12 cellular contexts compared by ENCODE assay signal in the genomic region with DNA sequence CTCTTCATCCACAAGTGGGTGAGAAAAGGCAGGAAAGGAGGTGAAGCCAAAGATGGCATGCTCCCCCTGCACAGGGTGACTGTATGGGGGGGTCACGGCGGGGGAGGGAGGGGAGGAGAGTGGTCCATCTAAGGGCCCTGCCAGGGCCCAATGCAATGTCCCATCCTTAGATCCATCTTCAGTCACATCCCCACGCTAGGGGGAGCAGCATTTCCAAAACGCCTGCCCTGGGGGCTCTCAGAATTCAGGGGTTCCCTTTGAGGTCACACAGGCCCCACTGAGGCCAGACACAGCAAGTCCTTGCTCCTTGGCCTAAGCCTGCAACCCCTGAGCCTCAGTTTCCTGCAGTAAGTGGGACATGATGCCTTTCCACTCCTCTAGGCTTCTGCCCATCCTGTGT.
"Had no signal": no experiment of that assay in that cellular context is flagged by ENCODE, and none has a peak within 500 bp of the region (broad histone marks: within the 10 kb centered on the region; RNA-seq: fewer than 3 reads in every experiment).

No MANE protein-coding gene starts in this region.

- H3K36me3 Mint-ChIP-seq: activated naive CD4-positive, alpha-beta T cell treated with anti-CD3 and anti-CD28 coated beads, Interleukin-2, amount 10 ng/mL, durations not matched to agents 7 days and 5 days had no signal

- H3K36me3 ChIP-seq: pancreas, tibial nerve, vagina had no signal

- H3K27ac ChIP-seq: hepatocyte, pancreas, tibial nerve, vagina had no signal

- ATAC-seq: left ventricle myocardium superior, pancreas had no signal

- H3K4me1 ChIP-seq: vagina had no signal

- H3K4me2 ChIP-seq: hepatocyte had no signal

- H3K27ac Mint-ChIP-seq: activated CD4-positive, alpha-beta T cell treated with anti-CD3 and anti-CD28 coated beads, Interleukin-2, amount 10 ng/mL, durations not matched to agents 7 days and 5 days; activated naive CD4-positive, alpha-beta T cell treated with anti-CD3 and anti-CD28 coated beads, Interleukin-2, amount 10 ng/mL, durations not matched to agents 7 days and 5 days; activated T-helper 2 cell treated with anti-CD3 and anti-CD28 coated beads, Interferon-gamma antibody, Interleukin-2, Interleukin-4, amounts not matched to agents 10 μg/mL and 5 μg/mL and 100 μg/mL, durations not matched to agents 14 hours and 24 hours and 36 hours had no signal

- H3K9me3 Mint-ChIP-seq: activated CD4-positive, alpha-beta T cell treated with anti-CD3 and anti-CD28 coated beads, Interleukin-2, amount 10 ng/mL, durations not matched to agents 7 days and 5 days; activated naive CD4-positive, alpha-beta T cell treated with anti-CD3 and anti-CD28 coated beads, Interleukin-2, amount 10 ng/mL, durations not matched to agents 7 days and 5 days; activated T-helper 2 cell treated with anti-CD3 and anti-CD28 coated beads, Interferon-gamma antibody, Interleukin-2, Interleukin-4, amounts not matched to agents 10 μg/mL and 5 μg/mL and 100 μg/mL, durations not matched to agents 14 hours and 24 hours and 36 hours; neural crest cell had no signal

- H3K27me3 ChIP-seq: hepatocyte, pancreas, vagina had no signal

- H2AFZ ChIP-seq: hepatocyte had no signal

- H3K27me3 Mint-ChIP-seq: activated CD4-positive, alpha-beta T cell treated with anti-CD3 and anti-CD28 coated beads, Interleukin-2, amount 10 ng/mL, durations not matched to agents 7 days and 5 days; activated naive CD4-positive, alpha-beta T cell treated with anti-CD3 and anti-CD28 coated beads, Interleukin-2, amount 10 ng/mL, durations not matched to agents 7 days and 5 days had no signal

- H3K4me3 ChIP-seq: hepatocyte, pancreas, tibial nerve, vagina had no signal

- H3K79me2 ChIP-seq: hepatocyte had no signal

- H3K4me3 Mint-ChIP-seq: activated CD4-positive, alpha-beta T cell treated with anti-CD3 and anti-CD28 coated beads, Interleukin-2, amount 10 ng/mL, durations not matched to agents 7 days and 5 days; activated naive CD4-positive, alpha-beta T cell treated with anti-CD3 and anti-CD28 coated beads, Interleukin-2, amount 10 ng/mL, durations not matched to agents 7 days and 5 days; neural crest cell had no signal

- H3K9me3 ChIP-seq: pancreas, vagina had no signal

- H3K4me1 Mint-ChIP-seq: activated CD4-positive, alpha-beta T cell treated with anti-CD3 and anti-CD28 coated beads, Interleukin-2, amount 10 ng/mL, durations not matched to agents 7 days and 5 days; activated naive CD4-positive, alpha-beta T cell treated with anti-CD3 and anti-CD28 coated beads, Interleukin-2, amount 10 ng/mL, durations not matched to agents 7 days and 5 days had no signal

- DNase-seq: activated CD4-positive, alpha-beta T cell treated with anti-CD3 and anti-CD28 coated beads, Interleukin-2, amount 10 ng/mL, durations not matched to agents 7 days and 5 days; activated CD4-positive, CD25-positive, alpha-beta regulatory T cell; activated naive CD4-positive, alpha-beta T cell treated with anti-CD3 and anti-CD28 coated beads, Interleukin-2, amount 10 ng/mL, durations not matched to agents 7 days and 5 days; dermis blood vessel endothelial cell; left ventricle myocardium superior; pancreas; stimulated activated CD4-positive, alpha-beta T cell treated with anti-CD3 and anti-CD28 coated beads, Interleukin-4, amount 100 ng/mL, for 24 hours had no signal
